8 cellular contexts compared by ENCODE assay signal in genomic region chr5:147453901-147454814, GRCh38. TPM values are rescaled to one million over a fixed set of nuclear protein-coding genes. Genes with fewer than 3 reads are reported as not detected.
DNase-seq lines count a peak whose midpoint lies in the region; ATAC-seq, FAIRE-seq and TF ChIP-seq lines count a peak whose summit lies in the region.

No MANE protein-coding gene starts in this region.

- TF ChIP-seq RAD21 in GM12878 (IDR thresholded peaks at IDR 0.05; ENCODE audit: insufficient read depth, low read depth, low read length) = peak; percentile 71

- in situ Hi-C loops in GM12878 (cut with MboI) = loop anchor here (5.0 kb wide), 1 partner anchor 108 kb away; no protein-coding TSS in a partner anchor

- H3K79me2 ChIP-seq in GM12878 (ENCODE audit: control insufficient read depth, insufficient read depth, low read length) = no peaks in the 10 kb centered on the region

- peak; percentile 93 for DNase-seq in NCI-H146 (lab: John Stamatoyannopoulos, UW)
- DNase-seq in T1000 (lab: John Stamatoyannopoulos, UW) = peak; percentile 70
- DNase-seq in GM12878 (ENCODE audit: low read depth, low spot score) = no peak
- DNase-seq in iPS DF 6.9 (ENCODE audit: low read depth, low spot score) = peak; percentile 75
- peak; percentile 96 for DNase-seq in sciatic nerve (ENCODE audit: low spot score)
- DNase-seq in OCI-M2 (lab: John Stamatoyannopoulos, UW; ENCODE audit: unreplicated experiment) = no peak

- SMC1A ChIA-PET in GM12878 (lab: Charles Lee; ENCODE audit: uncharacterized antibody, unreplicated experiment) = interaction anchor here (0.7 to 1.7 kb wide), 8 partner anchors 10 to 124 kb away, joined by 3 to 5 read pairs (median 3); no protein-coding TSS in a partner anchor

- intact Hi-C loops in GM12878 (cut with micrococcal nuclease; ENCODE audit: unreplicated experiment) = loop anchor here (1.0 to 10.0 kb wide), 4 partner anchors 49 to 371 kb away; no protein-coding TSS in a partner anchor
- intact Hi-C loops in sciatic nerve (cut with DNase I) = no loop called here

- CTCF ChIA-PET in GM12878 (lab: Yijun Ruan, JAX) = interaction anchor here (0.7 to 2.9 kb wide), 11 partner anchors 9 to 127 kb away, joined by 3 to 36 read pairs (median 5); no protein-coding TSS in a partner anchor

- ATAC-seq in GM18498 (IDR thresholded peaks at IDR 0.05; ENCODE audit: unreplicated experiment) (peak; percentile 86), HG02884 (IDR thresholded peaks at IDR 0.05; ENCODE audit: unreplicated experiment) (peak; percentile 77), GM12878 (peak; percentile 84), sciatic nerve (peak; percentile 90)

- peak overlapping the region; percentile 85 for H3K4me2 ChIP-seq in GM12878 (ENCODE audit: control insufficient read depth, insufficient read depth)

- BruUV-seq in GM12878 (replicated peaks; lab: Mats Ljungman, UMichigan) = no TSS peak

- TF ChIP-seq CTCF in GM12878 (IDR thresholded peaks at IDR 0.05 in 2 of 3, conservative IDR thresholded peaks at IDR 0.05 in 1 of 3; ENCODE audit: control insufficient read depth in 2 of 3, extremely low read depth in 1 of 3, insufficient read depth in 1 of 3, low read depth in 3 of 3, low read length in 3 of 3) = peak; percentile 70 to 82 (median 79)

- no peaks in the 10 kb centered on the region for H3K9me3 ChIP-seq in GM12878 (replicated peaks; ENCODE audit: control insufficient read depth, insufficient read depth, low read length)
- H3K9me3 ChIP-seq in iPS DF 6.9 (ENCODE audit: control insufficient read depth, insufficient read depth, low read length) = no peaks in the 10 kb centered on the region

- H3K4me1 ChIP-seq in GM12878 (ENCODE audit: control insufficient read depth, insufficient read depth, low read length) (no peaks in the 10 kb centered on the region), iPS DF 6.9 (ENCODE audit: control insufficient read depth, insufficient read depth, low read length) (peaks cover 1% of the 10 kb centered on the region; the same call in 1 of the 2 replicates)

- H3K4me3 ChIP-seq in GM12878 (peak overlapping the region; percentile 64), iPS DF 6.9 (ENCODE audit: low read length) (peak overlapping the region; percentile 99; the same call in 1 of the 2 replicates)

- POLR2A ChIA-PET in GM12878 (lab: Charles Lee) = no interaction called here

- H3K36me3 ChIP-seq in GM12878 (ENCODE audit: control insufficient read depth in 2 of 2, insufficient read depth in 2 of 2, low read length in 1 of 2) = no peaks in the 10 kb centered on the region
- H3K36me3 ChIP-seq in iPS DF 6.9 (ENCODE audit: control insufficient read depth, insufficient read depth, low read length) = no peaks in the 10 kb centered on the region

- WGBS in GM12878 (ENCODE audit: insufficient coverage, insufficient replicate concordance, low lambda C conversion rate, missing lambda C conversion rate) = 48% methylated on average over 36 of the region's 54 CpGs
- no CpG with 5 or more reads among the region's 54 CpGs for WGBS in iPS DF 6.9 (ENCODE audit: insufficient coverage, insufficient read length)

- RAD21 ChIA-PET in GM12878 (lab: Charles Lee; ENCODE audit: unreplicated experiment) = interaction anchor here (1.0 kb wide), 1 partner anchor 124 kb away, joined by 6 read pairs; no protein-coding TSS in a partner anchor

- no peak for TF ChIP-seq POLR2A in GM12878 (IDR thresholded peaks at IDR 0.05; ENCODE audit: low read depth, low read length)

- no peak for TF ChIP-seq EP300 in GM12878 (IDR thresholded peaks at IDR 0.05; ENCODE audit: borderline replicate concordance in 1 of 2, control insufficient read depth in 1 of 2, low read depth in 2 of 2, low read length in 2 of 2)

- H4K20me1 ChIP-seq in GM12878 (ENCODE audit: control insufficient read depth, insufficient read depth) = no peaks in the 10 kb centered on the region

- no peak overlapping the region for H3K27ac ChIP-seq in GM12878 (ENCODE audit: control insufficient read depth, insufficient read depth)
- no peak overlapping the region for H3K27ac ChIP-seq in iPS DF 6.9 (ENCODE audit: low read length)

- no peak for FAIRE-seq in GM12878 (lab: Jason Lieb, UNC)

- no peak overlapping the region for H3K9ac ChIP-seq in GM12878 (ENCODE audit: control insufficient read depth, insufficient read depth, low read length)

- peaks cover 4 to 14% of the 10 kb centered on the region in 2 experiments for H3K27me3 ChIP-seq in GM12878 (replicated peaks in 1 of 2; ENCODE audit: control insufficient read depth in 2 of 2, insufficient read depth in 2 of 2, low read length in 1 of 2)
- no peaks in the 10 kb centered on the region for H3K27me3 ChIP-seq in iPS DF 6.9 (ENCODE audit: control insufficient read depth, insufficient read depth, low read length)

- peak overlapping the region; percentile 73 for H2AFZ ChIP-seq in GM12878 (ENCODE audit: control insufficient read depth, low read depth, low read length)

TF ChIP-seq in GM12878, 131 proteins besides CTCF, POLR2A, EP300 and RAD21 (continues in another document):
- TF ChIP-seq ATF7 (IDR thresholded peaks at IDR 0.05; ENCODE audit: low read depth) (peak; percentile 20; the same call in 1 of the 2 replicates), SMC3 (IDR thresholded peaks at IDR 0.05; ENCODE audit: borderline replicate concordance, low read length) (peak; percentile 73), CBX5 (IDR thresholded peaks at IDR 0.05; ENCODE audit: low read depth) (peak; percentile 64; the same call in 1 of the 2 replicates), ZNF592 (IDR thresholded peaks at IDR 0.05) (no peak), MLLT1 (IDR thresholded peaks at IDR 0.05) (0 out of 2 replicates have a peak, but pooled peaks have one; percentile 45), ZNF384 (IDR thresholded peaks at IDR 0.05; ENCODE audit: borderline replicate concordance, low read depth, low read length) (peak; percentile 96), RUNX3 (IDR thresholded peaks at IDR 0.05; ENCODE audit: low read length) (0 out of 2 replicates have a peak, but pooled peaks have one; percentile 12), SREBF2 (IDR thresholded peaks at IDR 0.05; ENCODE audit: low read length) (no peak), YY1 (IDR thresholded peaks at IDR 0.05; ENCODE audit: low read depth, low read length) (peak; percentile 65), JUND (IDR thresholded peaks at IDR 0.05; ENCODE audit: low read depth, low read length) (no peak)

RNA-seq across cellular contexts. Expression of gene DPYSL3, which starts 55.7 kb away (rescaled TPM):
- total RNA-seq in GM12878 (2013; cell fraction: nucleolus; rRNA removed) = 4.7 and 4.8 TPM in 2 replicates
- total RNA-seq in GM12878 (2014; rRNA removed) = 0.45 and 0.54 TPM in 2 replicates
- total RNA-seq in GM12878 (2014; rRNA removed; fragmentation: Illumina TruSeq; extraction: Trizol) = 0.18 and 0.37 TPM in 2 replicates
- total RNA-seq in GM12878 (2021) = 0.77 and 1.4 TPM in 2 replicates
- not detected for polyA plus RNA-seq in GM12878 (2011; ENCODE audit: low read depth)
- 1.4 and 1.5 TPM in 2 replicates for polyA plus RNA-seq in GM12878 (2011; rRNA removed)
- 1.7 and 2.2 TPM in 2 replicates for polyA plus RNA-seq in GM12878 (2011; cell fraction: cytosol; rRNA removed)
- 2.0 and 2.6 TPM in 2 replicates for polyA plus RNA-seq in GM12878 (2011; cell fraction: nucleus; rRNA removed)
- polyA plus RNA-seq in GM12878 (2012) = 0.07 and 0.13 TPM in 2 replicates
- 0.59 and 0.74 TPM in 2 replicates for polyA plus RNA-seq in GM12878 (2014; fragmentation: Illumina TruSeq; extraction: Trizol)
- under 1 TPM in 1 of 2 experiments, not detected in 1; 0.16 TPM for polyA plus RNA-seq in GM12878 (2014; fragmentation: Nextera tagmentation; extraction: Ambion mirVana)
- polyA plus RNA-seq in GM12878 (2014; rRNA removed) = 1.1 and 1.5 TPM in 2 replicates
- polyA plus RNA-seq in GM12878 (2016; fragmentation: Nextera tagmentation; extraction: Ambion mirVana) = under 1 TPM; 0.08 to 0.11 TPM
- 1.8 and 2.0 TPM in 2 replicates for polyA minus RNA-seq in GM12878 (2011; rRNA and poly(A)+ RNA removed)
- polyA minus RNA-seq in GM12878 (2011; cell fraction: cytosol; rRNA and poly(A)+ RNA removed) = 0.42 and 1.1 TPM in 2 replicates
- polyA minus RNA-seq in GM12878 (2011; cell fraction: nucleus; rRNA and poly(A)+ RNA removed) = 0.97 and 1.7 TPM in 2 replicates
- 81.2 TPM for total RNA-seq in sciatic nerve

Comparison
In these comparisons a context has a peak if more than half of its experiments do, and no peak if none do; other contexts are left out.
1. DNase-seq: peak in NCI-H146 (single experiment), T1000 (single experiment), iPS DF 6.9 (single experiment) and sciatic nerve (single experiment); none in GM12878 (single experiment) and OCI-M2 (single experiment).
2. RNA of gene DPYSL3, which starts 55.7 kb away (total RNA-seq): 81.2 TPM in sciatic nerve (single experiment); 0.18 to 4.8 TPM in GM12878; every median in the first group is over 10 times any median in the second.
3. Peak in every context shown above with its lines, with median percentiles within 50 percentile points of each other: ATAC-seq.